Comparison of ENCODE assay signal across 1 cellular context in genomic region chr11:126262216-126262615, GRCh38.
A peak's percentile ranks its signal among the peaks of the same experiment; 100 is the strongest.
TF ChIP-seq lines count a peak whose summit lies in the region.

No MANE protein-coding gene starts in this region.

TF ChIP-seq in K562, 482 proteins besides CTCF, POLR2A, EP300 and RAD21:
- TF ChIP-seq POLR2B (IDR thresholded peaks at IDR 0.05; ENCODE audit: low read depth, partially characterized antibody) (peak; percentile 47), RBFOX2 (IDR thresholded peaks at IDR 0.05; ENCODE audit: low read depth, low read length) (0 out of 2 replicates have a peak, but pooled peaks have one; percentile 35), POLR2AphosphoS5 (IDR thresholded peaks at IDR 0.05; ENCODE audit: control insufficient read depth, insufficient read depth, low read depth, low read length) (peak; percentile 29; the same call in 1 of the 2 replicates), SRSF1 (IDR thresholded peaks at IDR 0.05; ENCODE audit: low read depth, low read length) (no peak), SUPT5H (IDR thresholded peaks at IDR 0.05) (peak; percentile 22; the same call in 1 of the 2 replicates), ARID2 (IDR thresholded peaks at IDR 0.05) (no peak), HMBOX1 (IDR thresholded peaks at IDR 0.05) (no peak), E2F8 (IDR thresholded peaks at IDR 0.05; ENCODE audit: low read depth, partially characterized antibody) (peak; percentile 24)
- TF ChIP-seq, protein P1, sequence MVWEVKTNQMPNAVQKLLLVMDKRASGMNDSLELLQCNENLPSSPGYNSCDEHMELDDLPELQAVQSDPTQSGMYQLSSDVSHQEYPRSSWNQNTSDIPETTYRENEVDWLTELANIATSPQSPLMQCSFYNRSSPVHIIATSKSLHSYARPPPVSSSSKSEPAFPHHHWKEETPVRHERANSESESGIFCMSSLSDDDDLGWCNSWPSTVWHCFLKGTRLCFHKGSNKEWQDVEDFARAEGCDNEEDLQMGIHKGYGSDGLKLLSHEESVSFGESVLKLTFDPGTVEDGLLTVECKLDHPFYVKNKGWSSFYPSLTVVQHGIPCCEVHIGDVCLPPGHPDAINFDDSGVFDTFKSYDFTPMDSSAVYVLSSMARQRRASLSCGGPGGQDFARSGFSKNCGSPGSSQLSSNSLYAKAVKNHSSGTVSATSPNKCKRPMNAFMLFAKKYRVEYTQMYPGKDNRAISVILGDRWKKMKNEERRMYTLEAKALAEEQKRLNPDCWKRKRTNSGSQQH (CRISPR knock-in tag; IDR thresholded peaks at IDR 0.05): peak; percentile 51; the same call in 1 of the 2 replicates
